Comparison of ENCODE assay signal across 24 cellular contexts in genomic region chr5:175851727-175852126, GRCh38. TPM values are rescaled to one million over a fixed set of nuclear protein-coding genes. Genes with fewer than 3 reads are reported as not detected.
"Had no signal": no experiment of that assay in that cellular context is flagged by ENCODE, and none has a peak within 500 bp of the region (broad histone marks: within the 10 kb centered on the region; RNA-seq: fewer than 3 reads in every experiment).

No MANE protein-coding gene starts in this region.

- H3K36me3 ChIP-seq: MG63, SJSA1 had no signal

- DNase-seq: IMR-90, Karpas-422, KG1, MG63, NCI-H1092 treated with DMSO at 0.1 percent for 48 hours, NCI-H1436, NCI-H187, NCI-H2029, NCI-H2081 treated with DMSO at 0.1 percent for 48 hours, NCI-H2171, NCI-H226, NCI-H446, NCI-H510A, NCI-H524 treated with DMSO at 0.1 percent for 48 hours, NCI-H69, NCI-H774, Right ventricle myocardium superior, RPMI8226, SIG-M5 had no signal

- FAIRE-seq: RCC 7860 had no signal

- H3K9me3 ChIP-seq: MG63, SJSA1 had no signal

- H3K4me3 ChIP-seq: MG63, SJSA1, SK-N-MC had no signal

- H3K27me3 ChIP-seq: MG63 had no signal

- H3K27ac ChIP-seq: SJSA1, SK-N-MC had no signal

RNA-seq across cellular contexts. Expression of gene CPLX2, which starts 19.7 kb away (rescaled TPM):
- total RNA-seq: HT-29; IMR-90; Right ventricle myocardium superior; SJSA1; T-helper 1 cell treated with Interleukin-12 subunit alpha and Interleukin-12 subunit beta and Interleukin-4 antibody, amounts not matched to agents 30 ng/mL and 1 ng/mL, for 36 hours had no signal
- polyA plus RNA-seq: IMR-90 had no signal
